8 cellular contexts compared by ENCODE assay signal in the genomic region with DNA sequence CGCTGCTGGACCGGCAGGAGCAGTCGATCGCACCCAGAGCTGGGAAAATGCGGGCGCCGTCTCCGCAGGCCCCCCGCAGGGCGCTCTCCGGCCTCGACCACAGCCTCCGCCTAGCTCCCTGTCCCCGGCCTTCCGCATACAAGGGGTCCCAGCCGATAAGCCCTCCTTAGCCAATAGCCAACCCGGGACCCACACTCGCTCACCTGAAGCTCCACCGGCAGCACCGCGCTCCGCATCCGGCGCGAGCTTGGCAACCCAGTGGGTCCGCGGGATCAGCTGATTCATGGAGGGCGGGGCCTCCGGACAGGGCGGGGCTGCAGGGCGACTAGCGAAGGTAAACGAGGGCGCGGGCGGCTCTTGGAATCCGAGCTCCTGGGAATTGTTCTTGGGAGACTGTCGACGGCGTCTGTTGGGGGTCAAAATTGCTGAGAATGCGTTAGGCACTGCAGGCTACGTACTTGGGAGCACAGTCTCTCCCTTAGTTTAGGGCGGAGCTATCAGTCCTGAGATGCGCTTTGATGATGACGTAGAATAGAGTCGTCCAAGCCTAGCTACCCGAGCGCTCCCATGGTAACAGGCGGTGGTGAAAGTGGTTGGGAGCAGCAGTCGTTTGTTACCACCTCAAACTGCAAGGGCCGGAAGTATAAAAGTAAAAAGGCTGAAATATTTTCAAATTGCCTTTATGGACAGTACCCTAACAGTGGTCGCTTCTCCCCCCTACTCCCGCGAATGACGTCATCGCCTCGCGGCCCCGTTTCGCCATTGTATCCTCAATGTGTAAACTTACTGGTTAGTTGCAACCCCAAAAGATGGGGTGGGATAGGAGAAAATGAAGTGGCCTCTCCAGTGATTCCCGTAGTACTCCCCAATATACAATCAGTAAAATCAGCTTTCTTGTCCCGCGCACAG. TPM values are rescaled to one million over a fixed set of nuclear protein-coding genes. Genes with fewer than 3 reads are reported as not detected.
DNase-seq lines count a peak whose midpoint lies in the region; ATAC-seq and TF ChIP-seq lines count a peak whose summit lies in the region.

ALS2 (minus strand) TSS at position 260 of the 909 bp plus-strand sequence. CDS start 12,048 bp downstream, outside the sequence.

- H3K36me3 ChIP-seq in BJ (ENCODE audit: control insufficient read depth, insufficient read depth, low read length): no peaks in the 10 kb centered on the region

- peak within 1 kb of the TSS; percentile 89 for H3K4me3 Mint-ChIP-seq in activated CD4-positive, alpha-beta T cell treated with anti-CD3 and anti-CD28 coated beads, Interleukin-2, amount 10 ng/mL, durations not matched to agents 7 days and 5 days

- no peak for TF ChIP-seq CTCF in BJ (IDR thresholded peaks at IDR 0.05; ENCODE audit: insufficient read depth, low read depth, low read length)

- peaks cover 15% of the 10 kb centered on the region for H3K27me3 Mint-ChIP-seq in activated CD4-positive, alpha-beta T cell treated with anti-CD3 and anti-CD28 coated beads, Interleukin-2, amount 10 ng/mL, durations not matched to agents 7 days and 5 days

- H3K27ac Mint-ChIP-seq in activated CD4-positive, alpha-beta T cell treated with anti-CD3 and anti-CD28 coated beads, Interleukin-2, amount 10 ng/mL, durations not matched to agents 7 days and 5 days: peak within 1 kb of the TSS; percentile 97

- peak within 1 kb of the TSS; percentile 79 for H3K4me3 ChIP-seq in BJ (ENCODE audit: low read depth, low read length)

- peaks cover 24% of the 10 kb centered on the region for H3K4me1 Mint-ChIP-seq in activated CD4-positive, alpha-beta T cell treated with anti-CD3 and anti-CD28 coated beads, Interleukin-2, amount 10 ng/mL, durations not matched to agents 7 days and 5 days

- H3K27me3 ChIP-seq in BJ (ENCODE audit: control insufficient read depth, insufficient read depth, low read length): no peaks in the 10 kb centered on the region

- H3K9me3 Mint-ChIP-seq in activated CD4-positive, alpha-beta T cell treated with anti-CD3 and anti-CD28 coated beads, Interleukin-2, amount 10 ng/mL, durations not matched to agents 7 days and 5 days: no peaks in the 10 kb centered on the region

- CTCF ChIA-PET in BJ (lab: Yijun Ruan, JAX): interaction anchor here (0.8 to 1.5 kb wide), 6 partner anchors 10 to 398 kb away, joined by 3 to 5 read pairs (median 4); no protein-coding TSS in a partner anchor
- CTCF ChIA-PET in activated CD4-positive, alpha-beta T cell treated with anti-CD3 and anti-CD28 coated beads, Interleukin-2, amount 10 ng/mL, durations not matched to agents 7 days and 5 days (lab: Charles Lee): interaction anchor here (0.7 to 1.6 kb wide), 4 partner anchors 10 to 548 kb away, joined by 3 to 11 read pairs (median 3); no protein-coding TSS in a partner anchor

- no peaks in the 10 kb centered on the region for H3K36me3 Mint-ChIP-seq in activated CD4-positive, alpha-beta T cell treated with anti-CD3 and anti-CD28 coated beads, Interleukin-2, amount 10 ng/mL, durations not matched to agents 7 days and 5 days (ENCODE audit: low read depth)

- ATAC-seq in GM19324 (IDR thresholded peaks at IDR 0.05; ENCODE audit: low FRiP score, unreplicated experiment): peak; percentile 97
- peak; percentile 84 for ATAC-seq in HG03469 (IDR thresholded peaks at IDR 0.05; ENCODE audit: unreplicated experiment)

- peak; percentile 99 for DNase-seq in BJ (ENCODE audit: low read depth)
- peak; percentile 97 for DNase-seq in NCI-H526 treated with DMSO at 0.1 percent for 48 hours (lab: John Stamatoyannopoulos, UW)
- DNase-seq in activated CD4-positive, alpha-beta T cell treated with anti-CD3 and anti-CD28 coated beads, Interleukin-2, amount 10 ng/mL, durations not matched to agents 7 days and 5 days: peak; percentile 95
- peak; percentile 98 for DNase-seq in dedifferentiated amniotic fluid mesenchymal stem cell (ENCODE audit: extremely low spot score)
- peak; percentile 100 for DNase-seq in left kidney (ENCODE audit: low read depth, low spot score)
- peak; percentile 95 to 96 for DNase-seq in stimulated activated CD4-positive, alpha-beta T cell treated with anti-CD3 and anti-CD28 coated beads, Interleukin-2, amount 100 ng/mL, for 24 hours

- POLR2A ChIA-PET in BJ (lab: Charles Lee): interaction anchor here (0.7 to 1.0 kb wide), 3 partner anchors 12 to 74 kb away, joined by 3 to 11 read pairs (median 6); no protein-coding TSS in a partner anchor
- POLR2A ChIA-PET in activated CD4-positive, alpha-beta T cell treated with anti-CD3 and anti-CD28 coated beads, Interleukin-2, amount 10 ng/mL, durations not matched to agents 7 days and 5 days (lab: Charles Lee): interaction anchor here (0.6 kb wide), 1 partner anchor 925 kb away, joined by 3 read pairs; no protein-coding TSS in a partner anchor

RNA-seq across cellular contexts. Expression of gene ALS2, which starts in this region (rescaled TPM):
- polyA plus RNA-seq in BJ (2011; rRNA removed): 20.5 and 25.2 TPM in 2 replicates
- 30.4 and 35.8 TPM in 2 replicates for polyA minus RNA-seq in BJ (2011; rRNA and poly(A)+ RNA removed)
- total RNA-seq in activated CD4-positive, alpha-beta T cell treated with anti-CD3 and anti-CD28 coated beads, Interleukin-2, amount 10 ng/mL, durations not matched to agents 7 days and 5 days: 10 to 100 TPM; 10.7 to 11.7 TPM

Comparison
In these comparisons a context has a peak if more than half of its experiments do, and no peak if none do; other contexts are left out.
1. Peak in every context shown above with its lines: DNase-seq, ATAC-seq and H3K4me3 ChIP-seq.